In the genomic region with DNA sequence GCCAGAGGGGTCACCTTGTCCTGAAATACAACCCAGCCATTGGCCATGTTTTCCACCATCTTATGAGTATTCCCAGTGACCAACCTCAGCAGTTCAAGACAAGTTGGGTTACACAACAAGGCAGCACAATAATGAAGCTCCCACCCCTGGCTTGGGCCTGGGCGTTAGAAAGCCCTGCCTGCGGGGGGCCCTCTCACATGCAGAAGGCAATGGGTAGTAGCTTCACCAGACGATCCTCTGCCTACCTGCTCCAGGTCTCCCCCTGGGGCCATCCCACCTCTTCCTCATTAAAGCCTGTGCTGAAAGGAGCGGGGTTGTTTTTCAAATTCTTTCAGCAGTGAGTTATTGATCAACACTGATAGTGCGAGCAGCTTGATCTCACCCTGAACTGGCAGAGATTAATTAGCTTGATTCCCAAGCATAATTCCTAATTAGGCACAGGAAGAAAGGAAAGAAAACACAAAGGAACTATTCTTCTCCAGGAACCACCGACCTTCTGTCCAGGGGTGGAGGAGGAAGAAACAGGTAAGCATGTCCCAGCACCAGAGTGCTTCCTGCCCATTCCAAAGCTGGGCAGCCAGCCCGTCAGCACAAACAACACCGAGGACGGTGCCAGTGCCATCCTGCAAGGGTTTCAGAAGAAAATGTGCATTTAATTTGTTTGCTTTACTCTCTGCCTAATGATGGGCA, we compare ENCODE assay signal across 19 cellular contexts.
A peak's percentile ranks its signal among the peaks of the same experiment; 100 is the strongest.
DNase-seq lines count a peak whose midpoint lies in the region; ATAC-seq and TF ChIP-seq lines count a peak whose summit lies in the region.
"Had no signal": no experiment of that assay in that cellular context is flagged by ENCODE, and none has a peak within 500 bp of the region (broad histone marks: within the 10 kb centered on the region; RNA-seq: fewer than 3 reads in every experiment).

No MANE protein-coding gene starts in this region.

- H3K27ac ChIP-seq in RWPE2 (ENCODE audit: poor library complexity, severe bottlenecking) (no peak overlapping the region), esophagus squamous epithelium (no peak overlapping the region)
- H3K27ac ChIP-seq: lower lobe of right lung had no signal

- TF ChIP-seq CTCF in RWPE2 (IDR thresholded peaks at IDR 0.05; ENCODE audit: poor library complexity, severe bottlenecking) (no peak), esophagus squamous epithelium (IDR thresholded peaks at IDR 0.05) (no peak)

- intact Hi-C loops in activated CD4-positive, alpha-beta T cell treated with anti-CD3 and anti-CD28 coated beads for 36 hours (cut with DNase I, micrococcal nuclease): no loop called here
- intact Hi-C loops in esophagus squamous epithelium (cut with DNase I): no loop called here

- POLR2A ChIA-PET in activated CD4-positive, alpha-beta T cell treated with anti-CD3 and anti-CD28 coated beads for 36 hours (lab: Charles Lee): no interaction called here

- H3K4me1 Mint-ChIP-seq in stimulated activated memory B cell treated with anti-CD40 and anti-IgM and Interleukin-4, amounts not matched to agents 10 μg/mL and 1 μg/mL and 100 μg/mL, for 72 hours: peaks cover 39% of the 10 kb centered on the region
- peaks cover 3% of the 10 kb centered on the region for H3K4me1 Mint-ChIP-seq in activated CD4-positive, alpha-beta T cell treated with anti-CD3 and anti-CD28 coated beads for 36 hours
- H3K4me1 Mint-ChIP-seq: brain had no signal

- DNase-seq in NCI-H748 (lab: John Stamatoyannopoulos, UW; ENCODE audit: unreplicated experiment) (peak; percentile 53), NCI-H748 treated with DMSO at 0.1 percent for 48 hours (lab: John Stamatoyannopoulos, UW) (no peak), RWPE2 (ENCODE audit: low spot score) (no peak), left lobe of liver (ENCODE audit: low spot score) (no peak), esophagus squamous epithelium (lab: John Stamatoyannopoulos, UW) (no peak), superior temporal gyrus (ENCODE audit: extremely low spot score) (no peak)
- DNase-seq in activated CD4-positive, alpha-beta T cell treated with anti-CD3 and anti-CD28 coated beads for 36 hours: no peak
- DNase-seq: activated CD4-positive, alpha-beta T cell treated with anti-CD3 and anti-CD28 coated beads, Interleukin-2, amount 10 ng/mL, durations not matched to agents 7 days and 5 days; activated T-cell treated with anti-CD3 and anti-CD28 coated beads for 4 hours; erythroblast; lower lobe of right lung; MM.1S; NCI-H2171; NCI-H774; right cardiac atrium; stimulated activated naive CD8-positive, alpha-beta T cell treated with anti-CD3 and anti-CD28 coated beads, Interleukin-15, amount 100 ng/mL, for 72 hours had no signal

- H3K27me3 ChIP-seq in RWPE2 (ENCODE audit: insufficient read depth, poor library complexity, severe bottlenecking) (no peaks in the 10 kb centered on the region), esophagus squamous epithelium (no peaks in the 10 kb centered on the region)

- H3K4me3 ChIP-seq in RWPE2 (ENCODE audit: severe bottlenecking): no peak overlapping the region
- no peak overlapping the region for H3K4me3 ChIP-seq in esophagus squamous epithelium
- H3K4me3 ChIP-seq: lower lobe of right lung had no signal

- ATAC-seq in RWPE2 (ENCODE audit: low read depth) (peak; percentile 18; the same call in 1 of the 3 replicates), left lobe of liver (peak; percentile 31)
- ATAC-seq in stimulated activated memory B cell treated with anti-CD40 and anti-IgM and Interleukin-4, amounts not matched to agents 10 μg/mL and 1 μg/mL and 100 μg/mL, for 72 hours: no peak
- ATAC-seq in activated CD4-positive, alpha-beta T cell treated with anti-CD3 and anti-CD28 coated beads for 36 hours: no peak
- ATAC-seq: activated naive CD4-positive, alpha-beta T cell treated with anti-CD3 and anti-CD28 coated beads, Interleukin-2, amount 50 U/mL, for 72 hours; lower lobe of right lung; right cardiac atrium; stimulated activated naive CD8-positive, alpha-beta T cell treated with anti-CD3 and anti-CD28 coated beads, Interleukin-15, amount 100 ng/mL, for 72 hours had no signal

- CTCF ChIA-PET in activated CD4-positive, alpha-beta T cell treated with anti-CD3 and anti-CD28 coated beads for 36 hours (lab: Charles Lee): interaction anchor here (0.5 to 1.5 kb wide), 4 partner anchors 10 to 614 kb away, joined by 3 to 4 read pairs (median 4); no protein-coding TSS in a partner anchor

- TF ChIP-seq POLR2A in esophagus squamous epithelium (IDR thresholded peaks at IDR 0.05): no peak

- peaks cover 4% of the 10 kb centered on the region; the same call in 1 of the 2 replicates for H3K36me3 ChIP-seq in RWPE2 (ENCODE audit: low read depth)
- H3K36me3 ChIP-seq in esophagus squamous epithelium: no peaks in the 10 kb centered on the region
- H3K36me3 ChIP-seq: lower lobe of right lung had no signal

- H3K36me3 Mint-ChIP-seq in stimulated activated memory B cell treated with anti-CD40 and anti-IgM and Interleukin-4, amounts not matched to agents 10 μg/mL and 1 μg/mL and 100 μg/mL, for 72 hours: peaks cover 10% of the 10 kb centered on the region
- H3K36me3 Mint-ChIP-seq in activated CD4-positive, alpha-beta T cell treated with anti-CD3 and anti-CD28 coated beads for 36 hours (ENCODE audit: low read depth): peaks cover 5% of the 10 kb centered on the region

- H3K9me3 Mint-ChIP-seq in stimulated activated memory B cell treated with anti-CD40 and anti-IgM and Interleukin-4, amounts not matched to agents 10 μg/mL and 1 μg/mL and 100 μg/mL, for 72 hours: no peaks in the 10 kb centered on the region
- H3K9me3 Mint-ChIP-seq in activated CD4-positive, alpha-beta T cell treated with anti-CD3 and anti-CD28 coated beads for 36 hours (ENCODE audit: low read depth): peaks cover 4% of the 10 kb centered on the region
- H3K9me3 Mint-ChIP-seq: activated naive CD4-positive, alpha-beta T cell treated with anti-CD3 and anti-CD28 coated beads, Interleukin-2, amount 50 U/mL, for 72 hours had no signal

- 50 to 69% methylated on average over 5 to 7 of the region's 9 CpGs for whole genome bisulfite sequencing in esophagus squamous epithelium, 2 donors

- peak overlapping the region; percentile 83 for H3K27ac Mint-ChIP-seq in stimulated activated memory B cell treated with anti-CD40 and anti-IgM and Interleukin-4, amounts not matched to agents 10 μg/mL and 1 μg/mL and 100 μg/mL, for 72 hours
- H3K27ac Mint-ChIP-seq in activated CD4-positive, alpha-beta T cell treated with anti-CD3 and anti-CD28 coated beads for 36 hours: no peak overlapping the region
- H3K27ac Mint-ChIP-seq: activated CD4-positive, alpha-beta T cell treated with anti-CD3 and anti-CD28 coated beads, Interleukin-2, amount 10 ng/mL, durations not matched to agents 7 days and 5 days; stimulated activated naive CD8-positive, alpha-beta T cell treated with anti-CD3 and anti-CD28 coated beads, Interleukin-15, amount 100 ng/mL, for 72 hours had no signal

- H3K9me3 ChIP-seq in RWPE2 (ENCODE audit: severe bottlenecking): no peaks in the 10 kb centered on the region
- no peaks in the 10 kb centered on the region for H3K9me3 ChIP-seq in esophagus squamous epithelium
- H3K9me3 ChIP-seq: lower lobe of right lung had no signal

- no peak overlapping the region for H3K4me3 Mint-ChIP-seq in stimulated activated memory B cell treated with anti-CD40 and anti-IgM and Interleukin-4, amounts not matched to agents 10 μg/mL and 1 μg/mL and 100 μg/mL, for 72 hours
- H3K4me3 Mint-ChIP-seq in activated CD4-positive, alpha-beta T cell treated with anti-CD3 and anti-CD28 coated beads for 36 hours: no peak overlapping the region
- H3K4me3 Mint-ChIP-seq: activated CD4-positive, alpha-beta T cell treated with anti-CD3 and anti-CD28 coated beads, Interleukin-2, amount 10 ng/mL, durations not matched to agents 7 days and 5 days; brain; stimulated activated naive CD8-positive, alpha-beta T cell treated with anti-CD3 and anti-CD28 coated beads, Interleukin-15, amount 100 ng/mL, for 72 hours had no signal

- no peaks in the 10 kb centered on the region for H3K27me3 Mint-ChIP-seq in stimulated activated memory B cell treated with anti-CD40 and anti-IgM and Interleukin-4, amounts not matched to agents 10 μg/mL and 1 μg/mL and 100 μg/mL, for 72 hours
- no peaks in the 10 kb centered on the region for H3K27me3 Mint-ChIP-seq in activated CD4-positive, alpha-beta T cell treated with anti-CD3 and anti-CD28 coated beads for 36 hours
- H3K27me3 Mint-ChIP-seq: activated CD4-positive, alpha-beta T cell treated with anti-CD3 and anti-CD28 coated beads, Interleukin-2, amount 10 ng/mL, durations not matched to agents 7 days and 5 days; brain; stimulated activated naive CD8-positive, alpha-beta T cell treated with anti-CD3 and anti-CD28 coated beads, Interleukin-15, amount 100 ng/mL, for 72 hours had no signal

- H3K4me1 ChIP-seq in RWPE2 (ENCODE audit: insufficient read depth, poor library complexity, severe bottlenecking) (no peaks in the 10 kb centered on the region), esophagus squamous epithelium (peaks cover 0 to 10% (median 0%) of the 10 kb centered on the region in 3 donors)

Comparison
In these comparisons a context has a peak if more than half of its experiments do, and no peak if none do; other contexts are left out.
1. ATAC-seq: peak in RWPE2 (single experiment) and left lobe of liver (single experiment); none in stimulated activated memory B cell treated with anti-CD40 and anti-IgM and Interleukin-4, amounts not matched to agents 10 μg/mL and 1 μg/mL and 100 μg/mL, for 72 hours (single experiment) and activated CD4-positive, alpha-beta T cell treated with anti-CD3 and anti-CD28 coated beads for 36 hours (single experiment).